Comparison of ENCODE assay signal across 21 cellular contexts in genomic region chr13:68987585-68987984, GRCh38.
DNase-seq lines count a peak whose midpoint lies in the region; ATAC-seq and TF ChIP-seq lines count a peak whose summit lies in the region.
"Had no signal": no experiment of that assay in that cellular context is flagged by ENCODE, and none has a peak within 500 bp of the region (broad histone marks: within the 10 kb centered on the region; RNA-seq: fewer than 3 reads in every experiment).

No MANE protein-coding gene starts in this region.

- H3K36me3 Mint-ChIP-seq in chondrocyte (ENCODE audit: low read depth) (no peaks in the 10 kb centered on the region), WTC11 (peaks cover 8% of the 10 kb centered on the region)
- H3K36me3 Mint-ChIP-seq: CD8-positive, alpha-beta T cell had no signal

- H3K4me1 Mint-ChIP-seq in chondrocyte (ENCODE audit: low read depth) = no peaks in the 10 kb centered on the region
- peaks cover 27% of the 10 kb centered on the region for H3K4me1 Mint-ChIP-seq in WTC11
- H3K4me1 Mint-ChIP-seq: B cell had no signal

- 93% methylated on average over 13 of the region's 13 CpGs for WGBS in right cardiac atrium

- H3K27me3 ChIP-seq in right cardiac atrium (ENCODE audit: control insufficient read depth, insufficient read depth) = no peaks in the 10 kb centered on the region
- no peaks in the 10 kb centered on the region for H3K27me3 ChIP-seq in right atrium auricular region
- no peaks in the 10 kb centered on the region for H3K27me3 ChIP-seq in MG63
- H3K27me3 ChIP-seq: BLaER1 treated with 17β-estradiol and CSF1 and Interleukin-3, amounts not matched to agents 10 nM and 100 nM had no signal

- POLR2A ChIA-PET in WTC11 (lab: Charles Lee) = no interaction called here

- H3K27ac ChIP-seq in right cardiac atrium (ENCODE audit: low read length) (no peak overlapping the region), right atrium auricular region (no peak overlapping the region)
- H3K27ac ChIP-seq: 22Rv1; A549; BLaER1 treated with 17β-estradiol and CSF1 and Interleukin-3, amounts not matched to agents 10 nM and 100 nM; C4-2B had no signal

- H3K4me1 ChIP-seq in right cardiac atrium (ENCODE audit: control insufficient read depth, insufficient read depth, low read length) (no peaks in the 10 kb centered on the region), right atrium auricular region (no peaks in the 10 kb centered on the region)
- H3K4me1 ChIP-seq: A549; BLaER1 treated with 17β-estradiol and CSF1 and Interleukin-3, amounts not matched to agents 10 nM and 100 nM; Caco-2 had no signal

- peak in 2 of 3 donors; percentile 11 to 19 for DNase-seq in right cardiac atrium
- DNase-seq in right atrium auricular region (ENCODE audit: low spot score) = no peak
- peak; percentile 36 for DNase-seq in chondrocyte (ENCODE audit: low spot score)
- DNase-seq in posterior vena cava (ENCODE audit: low spot score) = peak; percentile 59
- DNase-seq in MG63 = no peak
- no peak for DNase-seq in WTC11 (ENCODE audit: low spot score)
- DNase-seq: AML-193; Caco-2; Calu3; CD4-positive, alpha-beta T cell; CD8-positive, alpha-beta T cell; DND-41; EL; GDM1 had no signal

- H3K4me3 Mint-ChIP-seq in chondrocyte (ENCODE audit: unreplicated experiment) (no peak overlapping the region), WTC11 (no peak overlapping the region)
- H3K4me3 Mint-ChIP-seq: B cell; CD4-positive, alpha-beta T cell; CD8-positive, alpha-beta T cell had no signal

- H3K9me3 ChIP-seq in right cardiac atrium (ENCODE audit: control insufficient read depth, low read length) (no peaks in the 10 kb centered on the region), right atrium auricular region (no peaks in the 10 kb centered on the region), MG63 (no peaks in the 10 kb centered on the region)
- H3K9me3 ChIP-seq: A549, Caco-2 had no signal

- H3K4me3 ChIP-seq in right cardiac atrium (ENCODE audit: low read length) (no peak overlapping the region), right atrium auricular region (no peak overlapping the region), MG63 (no peak overlapping the region)
- H3K4me3 ChIP-seq: BLaER1 treated with 17β-estradiol and CSF1 and Interleukin-3, amounts not matched to agents 10 nM and 100 nM; GM12878 had no signal

- H3K36me3 ChIP-seq in right atrium auricular region (no peaks in the 10 kb centered on the region), MG63 (no peaks in the 10 kb centered on the region)
- H3K36me3 ChIP-seq: BLaER1 treated with 17β-estradiol and CSF1 and Interleukin-3, amounts not matched to agents 10 nM and 100 nM had no signal

- no peak overlapping the region for H3K27ac Mint-ChIP-seq in chondrocyte (ENCODE audit: unreplicated experiment)
- no peak overlapping the region for H3K27ac Mint-ChIP-seq in WTC11
- H3K27ac Mint-ChIP-seq: B cell; CD4-positive, alpha-beta T cell; CD8-positive, alpha-beta T cell had no signal

- H3K9me3 Mint-ChIP-seq in chondrocyte (ENCODE audit: low read depth) = no peaks in the 10 kb centered on the region
- peaks cover 15% of the 10 kb centered on the region for H3K9me3 Mint-ChIP-seq in WTC11

- TF ChIP-seq CTCF in right atrium auricular region (IDR thresholded peaks at IDR 0.05) (no peak), chondrocyte (IDR thresholded peaks at IDR 0.05) (no peak), WTC11 (IDR thresholded peaks at IDR 0.05) (no peak)

- intact Hi-C loops in right cardiac atrium (cut with DNase I) (no loop called here), posterior vena cava (cut with DNase I) (no loop called here)

- ATAC-seq in right cardiac atrium = no peak
- ATAC-seq in HG02840 (IDR thresholded peaks at IDR 0.05; ENCODE audit: low FRiP score, unreplicated experiment) = no peak
- ATAC-seq in WTC11 = no peak
- ATAC-seq: A549; CD8-positive, alpha-beta T cell; GM12878 had no signal

- H3K27me3 Mint-ChIP-seq in chondrocyte (ENCODE audit: low read depth) (peaks cover 5% of the 10 kb centered on the region), WTC11 (ENCODE audit: low read depth) (no peaks in the 10 kb centered on the region)
- H3K27me3 Mint-ChIP-seq: B cell; CD4-positive, alpha-beta T cell had no signal

- CTCF ChIA-PET in WTC11 (lab: Charles Lee) = no interaction called here

TF ChIP-seq in WTC11, 78 proteins besides CTCF, POLR2A, EP300 and RAD21 (continues in another document):
- TF ChIP-seq OVOL2 (CRISPR knock-in tag; IDR thresholded peaks at IDR 0.05; ENCODE audit: borderline replicate concordance) = no peak
- no peak for TF ChIP-seq NFE2L1 (CRISPR knock-in tag; IDR thresholded peaks at IDR 0.05)
- TF ChIP-seq MXD4 (CRISPR knock-in tag; IDR thresholded peaks at IDR 0.05; ENCODE audit: borderline replicate concordance) = no peak
- TF ChIP-seq EMX1 (CRISPR knock-in tag; IDR thresholded peaks at IDR 0.05) = no peak
- no peak for TF ChIP-seq ZNF532 (CRISPR knock-in tag; IDR thresholded peaks at IDR 0.05; ENCODE audit: borderline replicate concordance)
- TF ChIP-seq NFATC4 (CRISPR knock-in tag; IDR thresholded peaks at IDR 0.05) = no peak
- no peak for TF ChIP-seq PREB (CRISPR knock-in tag; IDR thresholded peaks at IDR 0.05; ENCODE audit: borderline replicate concordance)
- no peak for TF ChIP-seq KAT7 (CRISPR knock-in tag; IDR thresholded peaks at IDR 0.05; ENCODE audit: borderline replicate concordance)
- TF ChIP-seq ATF6 (CRISPR knock-in tag; IDR thresholded peaks at IDR 0.05) = no peak
- no peak for TF ChIP-seq SMAD4 (CRISPR knock-in tag; IDR thresholded peaks at IDR 0.05)
- TF ChIP-seq JUN (CRISPR knock-in tag; IDR thresholded peaks at IDR 0.05) = no peak
- no peak for TF ChIP-seq NFYB (CRISPR knock-in tag; conservative IDR thresholded peaks at IDR 0.05; ENCODE audit: low read depth)
- TF ChIP-seq E2F5 (CRISPR knock-in tag; IDR thresholded peaks at IDR 0.05) = no peak

Comparison
In these comparisons a context has a peak if more than half of its experiments do, and no peak if none do; other contexts are left out.
1. DNase-seq: peak in right cardiac atrium (2 of 3), chondrocyte (single experiment) and posterior vena cava (single experiment); none in right atrium auricular region (single experiment), MG63 (single experiment) and WTC11 (single experiment).